ENCODE assay signal across 36 cellular contexts in genomic region chr4:41234424-41234823, GRCh38.
"Had no signal": no experiment of that assay in that cellular context is flagged by ENCODE, and none has a peak within 500 bp of the region (broad histone marks: within the 10 kb centered on the region; RNA-seq: fewer than 3 reads in every experiment).

No MANE protein-coding gene starts in this region.

- H3K9me3 ChIP-seq: ascending aorta had no signal

- H3K4me1 ChIP-seq: ascending aorta had no signal

- DNase-seq: activated B cell treated with CpG ODN at 0.5 μM for 24 hours; activated CD4-positive, alpha-beta memory T cell treated with anti-CD3 and anti-CD28 coated beads for 36 hours; activated CD4-positive, alpha-beta T cell treated with anti-CD3 and anti-CD28 coated beads for 4 hours; activated CD4-positive, alpha-beta T cell treated with anti-CD3 and anti-CD28 coated beads, Interleukin-2, amount 10 ng/mL, durations not matched to agents 24 days and 14 days; activated CD4-positive, alpha-beta T cell treated with anti-CD3 and anti-CD28 coated beads, Interleukin-2, amount 50 U/mL, for 1 hour; activated CD4-positive, alpha-beta T cell treated with anti-CD3 and anti-CD28 coated beads, Interleukin-2, amount 50 U/mL, for 4 hours; activated CD4-positive, CD25-positive, alpha-beta regulatory T cell treated with anti-CD3 and anti-CD28 coated beads, Interleukin-2, amount 50 U/mL, for 72 hours; activated CD8-positive, alpha-beta memory T cell treated with anti-CD3 and anti-CD28 coated beads, Interleukin-2, amount 50 U/mL, for 4 hours; activated CD8-positive, alpha-beta T cell treated with anti-CD3 and anti-CD28 coated beads for 36 hours; activated effector memory CD4-positive, alpha-beta T cell treated with anti-CD3 and anti-CD28 coated beads, Interleukin-2, amount 50 U/mL, for 16 hours; activated gamma-delta T cell treated with Interleukin-2 at 50 U/mL for 16 hours; activated naive CD4-positive, alpha-beta T cell; activated naive CD4-positive, alpha-beta T cell treated with anti-CD3 and anti-CD28 coated beads for 36 hours; activated naive CD8-positive, alpha-beta T cell treated with anti-CD3 and anti-CD28 coated beads, Interleukin-2, amount 10 ng/mL, durations not matched to agents 7 days and 5 days; activated naive CD8-positive, alpha-beta T cell treated with anti-CD3 and anti-CD28 coated beads, Interleukin-2, amount 50 U/mL, for 24 hours; activated T-cell treated with anti-CD3 and anti-CD28 coated beads for 4 hours; activated T-cell treated with anti-CD3 and anti-CD28 coated beads, Interleukin-2, amount 50 U/mL, for 1 hour; activated T-cell treated with anti-CD3 and anti-CD28 coated beads, Interleukin-2, amount 50 U/mL, for 4 hours; activated T-cell treated with anti-CD3 and anti-CD28 coated beads, Interleukin-2, amount 50 U/mL, for 72 hours; caudate nucleus; T-helper 1 cell; T-helper 2 cell; T-helper 9 cell had no signal

- H3K36me3 ChIP-seq: ascending aorta, cardiac muscle cell had no signal

- H3K4me3 Mint-ChIP-seq: activated B cell treated with CpG ODN at 0.5 μM for 24 hours; activated CD4-positive, alpha-beta memory T cell treated with anti-CD3 and anti-CD28 coated beads for 36 hours; activated CD4-positive, alpha-beta T cell treated with anti-CD3 and anti-CD28 coated beads, Interleukin-2, amount 10 ng/mL, durations not matched to agents 24 days and 14 days; activated CD8-positive, alpha-beta T cell treated with anti-CD3 and anti-CD28 coated beads for 36 hours; activated naive CD4-positive, alpha-beta T cell treated with anti-CD3 and anti-CD28 coated beads for 36 hours; activated naive CD4-positive, alpha-beta T cell treated with anti-CD3 and anti-CD28 coated beads, Interleukin-2, amount 50 U/mL, for 24 hours; activated naive CD8-positive, alpha-beta T cell; activated naive CD8-positive, alpha-beta T cell treated with anti-CD3 and anti-CD28 coated beads, Interleukin-2, amount 10 ng/mL, durations not matched to agents 7 days and 5 days; activated naive CD8-positive, alpha-beta T cell treated with anti-CD3 and anti-CD28 coated beads, Interleukin-2, amount 50 U/mL, for 24 hours; activated T-cell treated with anti-CD3 and anti-CD28 coated beads, Interleukin-2, amount 50 U/mL, for 4 hours; activated T-cell treated with anti-CD3 and anti-CD28 coated beads, Interleukin-2, amount 50 U/mL, for 72 hours; activated T-helper 1 cell treated with anti-CD3 and anti-CD28 coated beads, Interleukin-12 subunit alpha, Interleukin-12 subunit beta, Interleukin-2, Interleukin-4 antibody, amounts not matched to agents 30 ng/mL and 10 ng/mL and 1 ng/mL, durations not matched to agents 14 hours and 24 hours and 36 hours; activated T-helper 17 cell treated with anti-CD3 and anti-CD28 coated beads, Interleukin-2, amount 50 U/mL, for 72 hours; brain; central memory CD8-positive, alpha-beta T cell; T-helper 1 cell treated with Interleukin-12 subunit alpha and Interleukin-12 subunit beta and Interleukin-4 antibody, amounts not matched to agents 30 μg/mL and 1 μg/mL, for 36 hours; T-helper 2 cell treated with Interferon-gamma antibody and Interleukin-4, amounts not matched to agents 5 μg/mL and 100 μg/mL, for 36 hours had no signal

- H3K4me1 Mint-ChIP-seq: activated B cell treated with CpG ODN at 0.5 μM for 24 hours; activated CD4-positive, alpha-beta T cell treated with anti-CD3 and anti-CD28 coated beads, Interleukin-2, amount 10 ng/mL, durations not matched to agents 24 days and 14 days; activated naive CD4-positive, alpha-beta T cell treated with anti-CD3 and anti-CD28 coated beads, Interleukin-2, amount 50 U/mL, for 24 hours; activated naive CD8-positive, alpha-beta T cell treated with anti-CD3 and anti-CD28 coated beads, Interleukin-2, amount 10 ng/mL, durations not matched to agents 7 days and 5 days; activated naive CD8-positive, alpha-beta T cell treated with anti-CD3 and anti-CD28 coated beads, Interleukin-2, amount 50 U/mL, for 24 hours; activated T-helper 17 cell treated with anti-CD3 and anti-CD28 coated beads, Interleukin-2, amount 50 U/mL, for 72 hours; brain; central memory CD8-positive, alpha-beta T cell had no signal

- H3K27me3 Mint-ChIP-seq: activated B cell treated with CpG ODN at 0.5 μM for 24 hours; activated CD4-positive, alpha-beta memory T cell treated with anti-CD3 and anti-CD28 coated beads for 36 hours; activated CD8-positive, alpha-beta T cell treated with anti-CD3 and anti-CD28 coated beads for 36 hours; central memory CD8-positive, alpha-beta T cell had no signal

- H3K36me3 Mint-ChIP-seq: activated CD4-positive, alpha-beta memory T cell treated with anti-CD3 and anti-CD28 coated beads for 36 hours; activated naive CD4-positive, alpha-beta T cell treated with anti-CD3 and anti-CD28 coated beads, Interleukin-2, amount 50 U/mL, for 24 hours; activated naive CD8-positive, alpha-beta T cell; activated naive CD8-positive, alpha-beta T cell treated with anti-CD3 and anti-CD28 coated beads, Interleukin-2, amount 10 ng/mL, durations not matched to agents 7 days and 5 days; brain had no signal

- FAIRE-seq: bronchial epithelial cell, TTC549 had no signal

- H3K9me3 Mint-ChIP-seq: activated B cell treated with CpG ODN at 0.5 μM for 24 hours; activated CD4-positive, alpha-beta memory T cell treated with anti-CD3 and anti-CD28 coated beads for 36 hours; activated CD4-positive, alpha-beta T cell treated with anti-CD3 and anti-CD28 coated beads, Interleukin-2, amount 10 ng/mL, durations not matched to agents 24 days and 14 days; activated naive CD4-positive, alpha-beta T cell treated with anti-CD3 and anti-CD28 coated beads for 36 hours; activated naive CD4-positive, alpha-beta T cell treated with anti-CD3 and anti-CD28 coated beads, Interleukin-2, amount 50 U/mL, for 24 hours; activated naive CD8-positive, alpha-beta T cell treated with anti-CD3 and anti-CD28 coated beads, Interleukin-2, amount 10 ng/mL, durations not matched to agents 7 days and 5 days; activated naive CD8-positive, alpha-beta T cell treated with anti-CD3 and anti-CD28 coated beads, Interleukin-2, amount 50 U/mL, for 24 hours; activated T-cell treated with anti-CD3 and anti-CD28 coated beads, Interleukin-2, amount 50 U/mL, for 4 hours; activated T-cell treated with anti-CD3 and anti-CD28 coated beads, Interleukin-2, amount 50 U/mL, for 72 hours; activated T-helper 1 cell treated with anti-CD3 and anti-CD28 coated beads, Interleukin-12 subunit alpha, Interleukin-12 subunit beta, Interleukin-2, Interleukin-4 antibody, amounts not matched to agents 30 ng/mL and 10 ng/mL and 1 ng/mL, durations not matched to agents 14 hours and 24 hours and 36 hours; activated T-helper 17 cell treated with anti-CD3 and anti-CD28 coated beads, Interleukin-2, amount 50 U/mL, for 72 hours; central memory CD8-positive, alpha-beta T cell; T-helper 1 cell treated with Interleukin-12 subunit alpha and Interleukin-12 subunit beta and Interleukin-4 antibody, amounts not matched to agents 30 μg/mL and 1 μg/mL, for 36 hours; T-helper 2 cell treated with Interferon-gamma antibody and Interleukin-4, amounts not matched to agents 5 μg/mL and 100 μg/mL, for 36 hours had no signal

- H3K27ac ChIP-seq: ascending aorta, cardiac muscle cell, VCaP had no signal

- H3K27me3 ChIP-seq: ascending aorta, cardiac muscle cell had no signal

- H3K27ac Mint-ChIP-seq: activated B cell treated with CpG ODN at 0.5 μM for 24 hours; activated CD4-positive, alpha-beta memory T cell treated with anti-CD3 and anti-CD28 coated beads for 36 hours; activated CD4-positive, alpha-beta T cell treated with anti-CD3 and anti-CD28 coated beads, Interleukin-2, amount 10 ng/mL, durations not matched to agents 24 days and 14 days; activated CD8-positive, alpha-beta T cell treated with anti-CD3 and anti-CD28 coated beads for 36 hours; activated naive CD4-positive, alpha-beta T cell treated with anti-CD3 and anti-CD28 coated beads for 36 hours; activated naive CD4-positive, alpha-beta T cell treated with anti-CD3 and anti-CD28 coated beads, Interleukin-2, amount 50 U/mL, for 24 hours; activated naive CD8-positive, alpha-beta T cell; activated naive CD8-positive, alpha-beta T cell treated with anti-CD3 and anti-CD28 coated beads, Interleukin-2, amount 10 ng/mL, durations not matched to agents 7 days and 5 days; activated naive CD8-positive, alpha-beta T cell treated with anti-CD3 and anti-CD28 coated beads, Interleukin-2, amount 50 U/mL, for 24 hours; activated T-cell treated with anti-CD3 and anti-CD28 coated beads, Interleukin-2, amount 50 U/mL, for 72 hours; activated T-helper 1 cell treated with anti-CD3 and anti-CD28 coated beads, Interleukin-12 subunit alpha, Interleukin-12 subunit beta, Interleukin-2, Interleukin-4 antibody, amounts not matched to agents 30 ng/mL and 10 ng/mL and 1 ng/mL, durations not matched to agents 14 hours and 24 hours and 36 hours; activated T-helper 17 cell treated with anti-CD3 and anti-CD28 coated beads, Interleukin-2, amount 50 U/mL, for 72 hours; brain; T-helper 1 cell treated with Interleukin-12 subunit alpha and Interleukin-12 subunit beta and Interleukin-4 antibody, amounts not matched to agents 30 μg/mL and 1 μg/mL, for 36 hours; T-helper 2 cell treated with Interferon-gamma antibody and Interleukin-4, amounts not matched to agents 5 μg/mL and 100 μg/mL, for 36 hours had no signal

- H3K4me3 ChIP-seq: ascending aorta, cardiac muscle cell had no signal
